In the genomic region with DNA sequence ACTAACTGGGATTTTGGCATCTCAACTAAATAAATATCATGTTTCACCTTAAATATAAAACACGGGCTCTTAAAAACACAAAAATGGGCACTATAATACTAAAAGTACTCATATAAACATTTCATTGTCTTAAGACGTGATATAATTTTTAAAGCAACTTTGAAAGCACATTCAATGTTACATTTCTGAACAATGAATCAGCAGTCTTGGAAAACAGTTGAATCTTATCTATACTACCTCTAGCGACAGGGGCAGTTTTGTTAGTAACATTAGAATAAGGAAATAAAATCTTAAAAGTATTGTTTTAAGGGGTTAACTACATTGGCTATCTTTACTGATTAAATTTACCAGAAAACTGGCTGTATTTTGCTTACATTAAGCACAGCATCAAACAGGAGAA, we compare ENCODE assay signal across 22 cellular contexts.
DNase-seq lines count a peak whose midpoint lies in the region; ATAC-seq and TF ChIP-seq lines count a peak whose summit lies in the region.
"Had no signal": no experiment of that assay in that cellular context is flagged by ENCODE, and none has a peak within 500 bp of the region (broad histone marks: within the 10 kb centered on the region; RNA-seq: fewer than 3 reads in every experiment).

No MANE protein-coding gene starts in this region.

- no peaks in the 10 kb centered on the region for H3K27me3 ChIP-seq in GM23338 (ENCODE audit: insufficient read depth)
- H3K27me3 ChIP-seq in osteoblast (ENCODE audit: insufficient read depth, low read length), result no peaks in the 10 kb centered on the region
- H3K27me3 ChIP-seq in prostate gland (replicated peaks; ENCODE audit: insufficient read depth), result no peaks in the 10 kb centered on the region
- H3K27me3 ChIP-seq: adrenal gland had no signal

- no peak for ATAC-seq in GM23338
- peak; percentile 51; the same call in 2 of the 3 replicates for ATAC-seq in SK-N-SH treated with all-trans-retinoic acid at 6 μM for 48 hours
- no peak for ATAC-seq in GM19023 (IDR thresholded peaks at IDR 0.05; ENCODE audit: unreplicated experiment)
- no peak for ATAC-seq in GM21447 (IDR thresholded peaks at IDR 0.05; ENCODE audit: unreplicated experiment)
- ATAC-seq: Right ventricle myocardium inferior had no signal

- no peaks in the 10 kb centered on the region for H4K20me1 ChIP-seq in GM23338 (replicated peaks; ENCODE audit: insufficient read depth)
- no peaks in the 10 kb centered on the region for H4K20me1 ChIP-seq in osteoblast (ENCODE audit: insufficient read depth, low read length)

- no peak for DNase-seq in GM23338 (ENCODE audit: low spot score)
- peak; percentile 33 for DNase-seq in dermis blood vessel endothelial cell
- DNase-seq in osteoblast (ENCODE audit: insufficient read length, low spot score, missing footprints), result peak; percentile 62
- DNase-seq in GM19240 (ENCODE audit: insufficient read length, low spot score), result no peak
- DNase-seq in prostate gland (ENCODE audit: low spot score), result no peak
- DNase-seq: activated CD4-positive, alpha-beta T cell treated with anti-CD3 and anti-CD28 coated beads, Interleukin-2, amount 10 ng/mL, durations not matched to agents 24 days and 14 days; activated CD8-positive, alpha-beta memory T cell treated with anti-CD3 and anti-CD28 coated beads, Interleukin-2, amount 50 U/mL, for 4 hours; activated effector memory CD4-positive, alpha-beta T cell treated with Interleukin-2 at 50 U/mL for 16 hours; adrenal gland; CD4-positive, CD25-positive, alpha-beta regulatory T cell; cerebellar nuclear complex; DMS79; Kasumi-1; mesenchymal stem cell; naive B cell; NCI-H1105 treated with DMSO at 0.1 percent for 48 hours; NCI-H526; stimulated activated CD4-positive, alpha-beta T cell treated with anti-CD3 and anti-CD28 coated beads, Interleukin-4, amount 100 ng/mL, for 1 hour had no signal

- H3K36me3 ChIP-seq in GM23338 (ENCODE audit: insufficient read depth) (no peaks in the 10 kb centered on the region; the same call in 1 of the 2 replicates), osteoblast (ENCODE audit: insufficient read depth, low read length) (peaks cover 6% of the 10 kb centered on the region), prostate gland (no peaks in the 10 kb centered on the region)
- H3K36me3 ChIP-seq: adrenal gland had no signal

- H3K9me3 ChIP-seq in osteoblast (ENCODE audit: low read depth, low read length) (no peaks in the 10 kb centered on the region), prostate gland (no peaks in the 10 kb centered on the region)

- WGBS in prostate gland, result 26% methylated on average over 3 of the region's 3 CpGs

- H3K9me2 ChIP-seq in GM23338 (ENCODE audit: insufficient read depth), result no peaks in the 10 kb centered on the region

- H3K27ac ChIP-seq in GM23338 (ENCODE audit: low read depth) (no peak overlapping the region), osteoblast (ENCODE audit: low read depth, low read length) (no peak overlapping the region), prostate gland (no peak overlapping the region)
- H3K27ac ChIP-seq: adrenal gland had no signal

- TF ChIP-seq CTCF in GM23338 (conservative IDR thresholded peaks at IDR 0.05; ENCODE audit: low read depth in 2 of 2), result no peak
- no peak for TF ChIP-seq CTCF in osteoblast (IDR thresholded peaks at IDR 0.05; ENCODE audit: extremely low read depth, low read depth, low read length)
- TF ChIP-seq CTCF in prostate gland (IDR thresholded peaks at IDR 0.05), result no peak

- peak overlapping the region; percentile 78; the same call in 1 of the 2 replicates for H3K27ac Mint-ChIP-seq in GM23338
- H3K27ac Mint-ChIP-seq: activated CD4-positive, alpha-beta T cell treated with anti-CD3 and anti-CD28 coated beads, Interleukin-2, amount 10 ng/mL, durations not matched to agents 24 days and 14 days; CD4-positive, CD25-positive, alpha-beta regulatory T cell; naive B cell had no signal

- intact Hi-C loops in prostate gland (cut with DNase I), result no loop called here

- H2AFZ ChIP-seq in GM23338 (no peak overlapping the region), osteoblast (ENCODE audit: low read length) (no peak overlapping the region)

- no peaks in the 10 kb centered on the region for H3K36me3 Mint-ChIP-seq in GM23338 (ENCODE audit: low read depth)
- H3K36me3 Mint-ChIP-seq: CD4-positive, CD25-positive, alpha-beta regulatory T cell; naive B cell had no signal

- H3F3A ChIP-seq in GM23338 (replicated peaks; ENCODE audit: low read depth), result no peaks in the 10 kb centered on the region

- H3K4me2 ChIP-seq in GM23338 (no peak overlapping the region), osteoblast (ENCODE audit: insufficient read depth, low read length) (no peak overlapping the region)

- H3K79me2 ChIP-seq in GM23338 (replicated peaks; ENCODE audit: insufficient read depth) (no peaks in the 10 kb centered on the region), osteoblast (ENCODE audit: insufficient read depth, low read length) (no peaks in the 10 kb centered on the region)

- TF ChIP-seq POLR2A in prostate gland (IDR thresholded peaks at IDR 0.05), result no peak

- H3K4me1 ChIP-seq in GM23338 (ENCODE audit: insufficient read depth) (no peaks in the 10 kb centered on the region), osteoblast (ENCODE audit: insufficient read depth, low read length) (peaks cover 5% of the 10 kb centered on the region), prostate gland (replicated peaks) (no peaks in the 10 kb centered on the region)

- no peaks in the 10 kb centered on the region for H3K9me3 Mint-ChIP-seq in GM23338
- H3K9me3 Mint-ChIP-seq: activated CD4-positive, alpha-beta T cell treated with anti-CD3 and anti-CD28 coated beads, Interleukin-2, amount 10 ng/mL, durations not matched to agents 24 days and 14 days; CD4-positive, CD25-positive, alpha-beta regulatory T cell; naive B cell had no signal

- no peak overlapping the region for H3K4me3 ChIP-seq in GM23338
- H3K4me3 ChIP-seq in osteoblast (ENCODE audit: insufficient read depth, low read length), result no peak overlapping the region
- H3K4me3 ChIP-seq in prostate gland, result no peak overlapping the region
- H3K4me3 ChIP-seq: adrenal gland had no signal

- no peaks in the 10 kb centered on the region for H3K27me3 Mint-ChIP-seq in GM23338 (ENCODE audit: insufficient read depth, low read depth, poor library complexity)
- H3K27me3 Mint-ChIP-seq: naive B cell had no signal

- no peak overlapping the region for H3K4me3 Mint-ChIP-seq in GM23338
- H3K4me3 Mint-ChIP-seq: activated CD4-positive, alpha-beta T cell treated with anti-CD3 and anti-CD28 coated beads, Interleukin-2, amount 10 ng/mL, durations not matched to agents 24 days and 14 days; CD4-positive, CD25-positive, alpha-beta regulatory T cell; naive B cell had no signal

- H3K4me1 Mint-ChIP-seq in GM23338, result no peaks in the 10 kb centered on the region
- H3K4me1 Mint-ChIP-seq: activated CD4-positive, alpha-beta T cell treated with anti-CD3 and anti-CD28 coated beads, Interleukin-2, amount 10 ng/mL, durations not matched to agents 24 days and 14 days; CD4-positive, CD25-positive, alpha-beta regulatory T cell; naive B cell had no signal

TF ChIP-seq in GM23338, 12 proteins besides CTCF, POLR2A, EP300 and RAD21:
- TF ChIP-seq, protein P1, sequence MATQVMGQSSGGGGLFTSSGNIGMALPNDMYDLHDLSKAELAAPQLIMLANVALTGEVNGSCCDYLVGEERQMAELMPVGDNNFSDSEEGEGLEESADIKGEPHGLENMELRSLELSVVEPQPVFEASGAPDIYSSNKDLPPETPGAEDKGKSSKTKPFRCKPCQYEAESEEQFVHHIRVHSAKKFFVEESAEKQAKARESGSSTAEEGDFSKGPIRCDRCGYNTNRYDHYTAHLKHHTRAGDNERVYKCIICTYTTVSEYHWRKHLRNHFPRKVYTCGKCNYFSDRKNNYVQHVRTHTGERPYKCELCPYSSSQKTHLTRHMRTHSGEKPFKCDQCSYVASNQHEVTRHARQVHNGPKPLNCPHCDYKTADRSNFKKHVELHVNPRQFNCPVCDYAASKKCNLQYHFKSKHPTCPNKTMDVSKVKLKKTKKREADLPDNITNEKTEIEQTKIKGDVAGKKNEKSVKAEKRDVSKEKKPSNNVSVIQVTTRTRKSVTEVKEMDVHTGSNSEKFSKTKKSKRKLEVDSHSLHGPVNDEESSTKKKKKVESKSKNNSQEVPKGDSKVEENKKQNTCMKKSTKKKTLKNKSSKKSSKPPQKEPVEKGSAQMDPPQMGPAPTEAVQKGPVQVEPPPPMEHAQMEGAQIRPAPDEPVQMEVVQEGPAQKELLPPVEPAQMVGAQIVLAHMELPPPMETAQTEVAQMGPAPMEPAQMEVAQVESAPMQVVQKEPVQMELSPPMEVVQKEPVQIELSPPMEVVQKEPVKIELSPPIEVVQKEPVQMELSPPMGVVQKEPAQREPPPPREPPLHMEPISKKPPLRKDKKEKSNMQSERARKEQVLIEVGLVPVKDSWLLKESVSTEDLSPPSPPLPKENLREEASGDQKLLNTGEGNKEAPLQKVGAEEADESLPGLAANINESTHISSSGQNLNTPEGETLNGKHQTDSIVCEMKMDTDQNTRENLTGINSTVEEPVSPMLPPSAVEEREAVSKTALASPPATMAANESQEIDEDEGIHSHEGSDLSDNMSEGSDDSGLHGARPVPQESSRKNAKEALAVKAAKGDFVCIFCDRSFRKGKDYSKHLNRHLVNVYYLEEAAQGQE (IDR thresholded peaks at IDR 0.05; ENCODE audit: unreplicated experiment), result no peak

TF ChIP-seq in SK-N-SH treated with all-trans-retinoic acid at 6 μM for 48 hours, 23 proteins besides CTCF, POLR2A, EP300 and RAD21:
- TF ChIP-seq, protein P2, sequence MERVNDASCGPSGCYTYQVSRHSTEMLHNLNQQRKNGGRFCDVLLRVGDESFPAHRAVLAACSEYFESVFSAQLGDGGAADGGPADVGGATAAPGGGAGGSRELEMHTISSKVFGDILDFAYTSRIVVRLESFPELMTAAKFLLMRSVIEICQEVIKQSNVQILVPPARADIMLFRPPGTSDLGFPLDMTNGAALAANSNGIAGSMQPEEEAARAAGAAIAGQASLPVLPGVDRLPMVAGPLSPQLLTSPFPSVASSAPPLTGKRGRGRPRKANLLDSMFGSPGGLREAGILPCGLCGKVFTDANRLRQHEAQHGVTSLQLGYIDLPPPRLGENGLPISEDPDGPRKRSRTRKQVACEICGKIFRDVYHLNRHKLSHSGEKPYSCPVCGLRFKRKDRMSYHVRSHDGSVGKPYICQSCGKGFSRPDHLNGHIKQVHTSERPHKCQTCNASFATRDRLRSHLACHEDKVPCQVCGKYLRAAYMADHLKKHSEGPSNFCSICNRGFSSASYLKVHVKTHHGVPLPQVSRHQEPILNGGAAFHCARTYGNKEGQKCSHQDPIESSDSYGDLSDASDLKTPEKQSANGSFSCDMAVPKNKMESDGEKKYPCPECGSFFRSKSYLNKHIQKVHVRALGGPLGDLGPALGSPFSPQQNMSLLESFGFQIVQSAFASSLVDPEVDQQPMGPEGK (CRISPR knock-in tag; IDR thresholded peaks at IDR 0.05; ENCODE audit: borderline replicate concordance), result no peak
- no peak for TF ChIP-seq OSR1 (CRISPR knock-in tag; IDR thresholded peaks at IDR 0.05)
- 0 out of 2 replicates have a peak, but pooled peaks have one; percentile 10 for TF ChIP-seq ISL1 (CRISPR knock-in tag; IDR thresholded peaks at IDR 0.05)

Comparison
In these comparisons a context has a peak if more than half of its experiments do, and no peak if none do; other contexts are left out.
1. DNase-seq: peak in dermis blood vessel endothelial cell (single experiment) and osteoblast (single experiment); none in GM23338 (single experiment), GM19240 (single experiment) and prostate gland (single experiment).